ENCODE assay signal across 8 cellular contexts in the genomic region with DNA sequence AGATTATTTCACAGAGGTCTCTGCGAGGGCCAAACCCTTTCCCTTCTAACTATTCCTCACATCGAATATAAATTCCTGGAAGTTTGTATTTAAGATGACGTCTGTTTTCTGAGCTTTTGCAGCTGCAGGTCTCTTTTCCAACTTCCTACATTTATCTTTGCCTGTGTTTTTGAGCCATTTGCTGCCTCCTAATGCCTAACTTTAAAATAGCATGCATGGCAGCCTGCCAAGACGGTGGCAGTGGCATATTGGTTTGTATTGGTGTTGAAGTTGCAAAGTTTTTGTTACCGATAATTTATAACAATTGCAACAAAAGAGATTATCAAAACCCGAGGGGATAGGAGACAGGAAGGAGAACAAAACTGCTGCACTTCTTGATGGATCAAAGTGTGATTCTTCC.
DNase-seq lines count a peak whose midpoint lies in the region; ATAC-seq and TF ChIP-seq lines count a peak whose summit lies in the region.

No MANE protein-coding gene starts in this region.

- no peak overlapping the region for H3K4me3 Mint-ChIP-seq in activated T-helper 17 cell treated with anti-CD3 and anti-CD28 coated beads, Interleukin-2, amount 50 U/mL, for 72 hours

- H3K27ac ChIP-seq in WERI-Rb-1 = no peak overlapping the region

- H3K9me3 Mint-ChIP-seq in activated T-helper 17 cell treated with anti-CD3 and anti-CD28 coated beads, Interleukin-2, amount 50 U/mL, for 72 hours = no peaks in the 10 kb centered on the region

- H3K36me3 Mint-ChIP-seq in activated T-helper 17 cell treated with anti-CD3 and anti-CD28 coated beads, Interleukin-2, amount 50 U/mL, for 72 hours (ENCODE audit: low read depth) = no peaks in the 10 kb centered on the region

- no peaks in the 10 kb centered on the region for H3K4me1 Mint-ChIP-seq in activated T-helper 17 cell treated with anti-CD3 and anti-CD28 coated beads, Interleukin-2, amount 50 U/mL, for 72 hours

- H3K27ac Mint-ChIP-seq in activated T-helper 17 cell treated with anti-CD3 and anti-CD28 coated beads, Interleukin-2, amount 50 U/mL, for 72 hours = no peak overlapping the region

- peak; percentile 59; the same call in 1 of the 2 replicates for TF ChIP-seq CTCF in WERI-Rb-1 (IDR thresholded peaks at IDR 0.05; ENCODE audit: low read depth, low read length)

- no peaks in the 10 kb centered on the region for H3K9me3 ChIP-seq in WERI-Rb-1 (ENCODE audit: severe bottlenecking)

- DNase-seq in COR-L47 (lab: John Stamatoyannopoulos, UW) (peak; percentile 74), H7 (peak; percentile 28), NCI-H2081 (lab: John Stamatoyannopoulos, UW) (peak; percentile 93 to 94), WERI-Rb-1 (peak; percentile 44), fibroblast of peridontal ligament (ENCODE audit: extremely low read depth) (peak; percentile 14), nucleus accumbens (lab: John Stamatoyannopoulos, UW) (peak in 48 of 56 donors; percentile 0 to 86 (median 42))

- no peak overlapping the region for H3K4me3 ChIP-seq in H7 (ENCODE audit: insufficient read depth, low read depth, low read length)
- H3K4me3 ChIP-seq in WERI-Rb-1 (ENCODE audit: low read depth, low read length) = no peak overlapping the region

- H3K36me3 ChIP-seq in H7 (replicated peaks; ENCODE audit: control insufficient read depth, insufficient read depth, low read length) (no peaks in the 10 kb centered on the region), WERI-Rb-1 (no peaks in the 10 kb centered on the region)

- peaks cover 4% of the 10 kb centered on the region for H3K27me3 Mint-ChIP-seq in activated T-helper 17 cell treated with anti-CD3 and anti-CD28 coated beads, Interleukin-2, amount 50 U/mL, for 72 hours

- ATAC-seq in activated T-helper 17 cell treated with anti-CD3 and anti-CD28 coated beads, Interleukin-2, amount 50 U/mL, for 72 hours (replicated peaks) = no peak
- ATAC-seq in GM21515 (IDR thresholded peaks at IDR 0.05; ENCODE audit: unreplicated experiment) = no peak

- no peaks in the 10 kb centered on the region for H3K27me3 ChIP-seq in H7 (ENCODE audit: control insufficient read depth, insufficient read depth, low read length)
- H3K27me3 ChIP-seq in WERI-Rb-1 (ENCODE audit: insufficient read depth, low read depth, severe bottlenecking) = no peaks in the 10 kb centered on the region

Comparison
In these comparisons a context has a peak if more than half of its experiments do, and no peak if none do; other contexts are left out.
1. DNase-seq: peak in every context shown above with its lines; median percentile 94 in NCI-H2081; 74 in COR-L47; 44 in WERI-Rb-1; 42 in nucleus accumbens; 28 in H7; 14 in fibroblast of peridontal ligament.